In genomic region chr2:240400319-240401161, GRCh38 we compare ENCODE assay signal across 19 cellular contexts. TPM values are rescaled to one million over a fixed set of nuclear protein-coding genes. Genes with fewer than 3 reads are reported as not detected.
A peak's percentile ranks its signal among the peaks of the same experiment; 100 is the strongest.
DNase-seq lines count a peak whose midpoint lies in the region; ATAC-seq and TF ChIP-seq lines count a peak whose summit lies in the region.
"Had no signal": no experiment of that assay in that cellular context is flagged by ENCODE, and none has a peak within 500 bp of the region (broad histone marks: within the 10 kb centered on the region; RNA-seq: fewer than 3 reads in every experiment).

No MANE protein-coding gene starts in this region.

- H3K18ac ChIP-seq in H9 (ENCODE audit: insufficient read length, low read depth, low read length): no peak overlapping the region

- H2AK5ac ChIP-seq in H9 (ENCODE audit: insufficient read length, low read length): no peak overlapping the region

- H3K4me1 ChIP-seq in H9 (ENCODE audit: insufficient read depth, low read length) (no peaks in the 10 kb centered on the region), ovary (ENCODE audit: insufficient read depth) (no peaks in the 10 kb centered on the region)
- H3K4me1 ChIP-seq: BE2C had no signal

- no peak overlapping the region for H3K14ac ChIP-seq in H9 (ENCODE audit: insufficient read depth, low read length)

- H3T11ph ChIP-seq in H9 (ENCODE audit: low read length): no peak overlapping the region

- DNase-seq in EL: peak; percentile 20
- DNase-seq in H9: peak; percentile 24
- peak in 3 of 5 donors; percentile 3 to 19 (median 9) for DNase-seq in ovary
- no peak for DNase-seq in SHP77 treated with DMSO at 0.1 percent for 48 hours (lab: John Stamatoyannopoulos, UW)
- DNase-seq in foreskin fibroblast: no peak
- DNase-seq: activated CD4-positive, alpha-beta T cell treated with anti-CD3 and anti-CD28 coated beads, Interleukin-2, amount 50 U/mL, for 1 hour; BE2C; central memory CD4-positive, alpha-beta T cell; KG1; NCI-H2107; NCI-H526; T-helper 9 cell had no signal

- WGBS in H9 (ENCODE audit: extremely low coverage, insufficient read length, low lambda C conversion rate): no CpG with 5 or more reads among the region's 22 CpGs
- 85 to 88% (median 87%) methylated on average over 20 to 22 of the region's 22 CpGs for WGBS in ovary, 3 donors

- intact Hi-C loops in ovary (cut with DNase I): no loop called here

- ATAC-seq in esophagus mucosa (peak; percentile 60), HG02678 (IDR thresholded peaks at IDR 0.05; ENCODE audit: unreplicated experiment) (no peak), HG03520 (IDR thresholded peaks at IDR 0.05; ENCODE audit: unreplicated experiment) (no peak)
- ATAC-seq: left colon had no signal

- H2BK5ac ChIP-seq in H9 (ENCODE audit: insufficient read length, low read length): no peak overlapping the region

- H2BK12ac ChIP-seq in H9 (ENCODE audit: insufficient read length, low read depth, low read length): no peak overlapping the region

- H3K23ac ChIP-seq in H9 (ENCODE audit: insufficient read length, low read depth, low read length): no peak overlapping the region

- no peak overlapping the region for H3K4me3 ChIP-seq in ovary
- H3K4me3 ChIP-seq in foreskin fibroblast (ENCODE audit: low read depth in 1 of 2, low read length in 2 of 2): no peak overlapping the region
- H3K4me3 ChIP-seq: smooth muscle cell, tibial nerve had no signal

- H3K4me1 Mint-ChIP-seq in H9: peaks cover 7% of the 10 kb centered on the region in 2 experiments

- no peaks in the 10 kb centered on the region for H3K36me3 Mint-ChIP-seq in H9 (ENCODE audit: insufficient read depth in 1 of 3, low read depth in 3 of 3)

- no peak overlapping the region for H2BK20ac ChIP-seq in H9 (ENCODE audit: low read depth, low read length, poor library complexity, severe bottlenecking)

- no peak overlapping the region for H4K91ac ChIP-seq in H9 (ENCODE audit: insufficient read length, low read depth, low read length)

- no peak for TF ChIP-seq POLR2A in ovary (IDR thresholded peaks at IDR 0.05)

- no peak overlapping the region for H4K5ac ChIP-seq in H9 (ENCODE audit: insufficient read length, low read depth, low read length)

- no peak for TF ChIP-seq EP300 in ovary (IDR thresholded peaks at IDR 0.05)

- H3K4ac ChIP-seq in H9 (ENCODE audit: low read depth, low read length): no peak overlapping the region

- peaks cover 2% of the 10 kb centered on the region for H3K27me3 Mint-ChIP-seq in H9 (ENCODE audit: low read depth)

- no peaks in the 10 kb centered on the region for H3K23me2 ChIP-seq in H9 (ENCODE audit: insufficient read length, low read depth, low read length, poor library complexity, severe bottlenecking)

- no peaks in the 10 kb centered on the region for H3K27me3 ChIP-seq in H9 (ENCODE audit: insufficient read depth, low read length)
- H3K27me3 ChIP-seq in ovary: no peaks in the 10 kb centered on the region
- H3K27me3 ChIP-seq: BE2C, tibial nerve had no signal

- no peak overlapping the region for H3K4me2 ChIP-seq in H9 (ENCODE audit: insufficient read depth, insufficient read length, low read length)
- H3K4me2 ChIP-seq: smooth muscle cell had no signal

- no peak overlapping the region for H2BK15ac ChIP-seq in H9 (ENCODE audit: low read depth, low read length)

- H3K27ac ChIP-seq in H9 (ENCODE audit: insufficient read length, low read depth, low read length): no peak overlapping the region
- H3K27ac ChIP-seq in ovary: no peak overlapping the region
- H3K27ac ChIP-seq: tibial nerve had no signal

- no peaks in the 10 kb centered on the region for H3K79me1 ChIP-seq in H9 (ENCODE audit: insufficient read depth, low read depth, low read length, poor library complexity, severe bottlenecking)

- H4K20me1 ChIP-seq in H9 (ENCODE audit: control insufficient read depth, insufficient read depth, insufficient read length): no peaks in the 10 kb centered on the region

- no peaks in the 10 kb centered on the region for H3K36me3 ChIP-seq in ovary
- H3K36me3 ChIP-seq: BE2C, tibial nerve had no signal

- H3K4me3 Mint-ChIP-seq in H9: no peak overlapping the region
- H3K4me3 Mint-ChIP-seq: activated T-helper 1 cell treated with anti-CD3 and anti-CD28 coated beads, Interleukin-12 subunit alpha, Interleukin-12 subunit beta, Interleukin-2, Interleukin-4 antibody, amounts not matched to agents 30 ng/mL and 10 ng/mL and 1 ng/mL, durations not matched to agents 14 hours and 24 hours and 36 hours had no signal

- no peak overlapping the region for H4K8ac ChIP-seq in H9 (replicated peaks; ENCODE audit: insufficient read length, low read depth, low read length)

- no peaks in the 10 kb centered on the region for H3K79me2 ChIP-seq in H9 (ENCODE audit: insufficient read depth, low read length)

- H3K9me3 ChIP-seq in H9 (ENCODE audit: control insufficient read depth, low read depth, low read length): no peaks in the 10 kb centered on the region
- H3K9me3 ChIP-seq in ovary: no peaks in the 10 kb centered on the region
- H3K9me3 ChIP-seq: BE2C, tibial nerve had no signal

- H2BK120ac ChIP-seq in H9 (ENCODE audit: low read depth, low read length, poor library complexity, severe bottlenecking): no peak overlapping the region

- H2AFZ ChIP-seq in H9 (ENCODE audit: low read length): no peak overlapping the region

- no peak overlapping the region for H3K27ac Mint-ChIP-seq in H9
- H3K27ac Mint-ChIP-seq: activated T-helper 1 cell treated with anti-CD3 and anti-CD28 coated beads, Interleukin-12 subunit alpha, Interleukin-12 subunit beta, Interleukin-2, Interleukin-4 antibody, amounts not matched to agents 30 ng/mL and 10 ng/mL and 1 ng/mL, durations not matched to agents 14 hours and 24 hours and 36 hours had no signal

- H3K56ac ChIP-seq in H9 (ENCODE audit: insufficient read length, low read depth, low read length): no peak overlapping the region

- no peak overlapping the region for H3K9ac ChIP-seq in H9 (ENCODE audit: extremely low read depth, insufficient read length, low read length)

- TF ChIP-seq CTCF in H9 (conservative IDR thresholded peaks at IDR 0.05) (no peak), ovary (IDR thresholded peaks at IDR 0.05) (no peak), foreskin fibroblast (IDR thresholded peaks at IDR 0.05; ENCODE audit: low read depth, low read length) (no peak)

- H3K9me3 Mint-ChIP-seq in H9: no peaks in the 10 kb centered on the region
- H3K9me3 Mint-ChIP-seq: activated T-helper 1 cell treated with anti-CD3 and anti-CD28 coated beads, Interleukin-12 subunit alpha, Interleukin-12 subunit beta, Interleukin-2, Interleukin-4 antibody, amounts not matched to agents 30 ng/mL and 10 ng/mL and 1 ng/mL, durations not matched to agents 14 hours and 24 hours and 36 hours had no signal

RNA-seq across cellular contexts. Expression of gene GPC1, which starts 34.9 kb away (rescaled TPM):
- total RNA-seq in H9 (2021) (39.4 and 44.0 TPM in 2 replicates), esophagus mucosa (101 TPM), ovary (100 to 1,000 TPM in 1 of 7 donors, 10 to 100 TPM in 6; 27.2 to 149 (median 73.3) TPM)
- polyA plus RNA-seq in ovary: 10 to 100 TPM in 1 of 2 donors, 1 to 10 TPM in 1; 2.9 to 63.3 TPM

Comparison
In these comparisons a context has a peak if more than half of its experiments do, and no peak if none do; other contexts are left out.
1. DNase-seq: peak in EL (single experiment), H9 (single experiment) and ovary (3 of 5); none in SHP77 treated with DMSO at 0.1 percent for 48 hours (single experiment) and foreskin fibroblast (0 of 2).